13 cellular contexts compared by ENCODE assay signal in genomic region chr20:49319204-49319809, GRCh38. TPM values are rescaled to one million over a fixed set of nuclear protein-coding genes. Genes with fewer than 3 reads are reported as not detected.
DNase-seq lines count a peak whose midpoint lies in the region; ATAC-seq and TF ChIP-seq lines count a peak whose summit lies in the region.
"Had no signal": no experiment of that assay in that cellular context is flagged by ENCODE, and none has a peak within 500 bp of the region (broad histone marks: within the 10 kb centered on the region; RNA-seq: fewer than 3 reads in every experiment).

No MANE protein-coding gene starts in this region.

- no peak overlapping the region for H3K9ac ChIP-seq in HUES64 (ENCODE audit: low read depth, low read length)

- ATAC-seq in CD4-positive, CD25-positive, alpha-beta regulatory T cell (ENCODE audit: low read depth in 2 of 2) = no peak
- ATAC-seq in natural killer cell = no peak
- no peak for ATAC-seq in HG03095 (IDR thresholded peaks at IDR 0.05; ENCODE audit: unreplicated experiment)
- ATAC-seq in GM19455 (IDR thresholded peaks at IDR 0.05; ENCODE audit: unreplicated experiment) = no peak
- ATAC-seq in sciatic nerve = no peak

- 25% methylated on average over 23 of the region's 25 CpGs for WGBS in HUES64

- H3K4me3 ChIP-seq in CD4-positive, CD25-positive, alpha-beta regulatory T cell (ENCODE audit: low read depth, low read length) = no peak overlapping the region
- H3K4me3 ChIP-seq in HUES64 (ENCODE audit: low read length) = peak overlapping the region; percentile 66
- H3K4me3 ChIP-seq: SJCRH30 had no signal

- H3K4me1 ChIP-seq in CD4-positive, CD25-positive, alpha-beta regulatory T cell (ENCODE audit: control insufficient read depth, insufficient read depth, low read length, poor library complexity, severe bottlenecking) = peaks cover 23% of the 10 kb centered on the region
- H3K4me1 ChIP-seq in HUES64 (ENCODE audit: insufficient read depth, low read length) = no peaks in the 10 kb centered on the region
- H3K4me1 ChIP-seq: SJCRH30 had no signal

- H3K27ac Mint-ChIP-seq in CD4-positive, CD25-positive, alpha-beta regulatory T cell = no peak overlapping the region
- H3K27ac Mint-ChIP-seq in chondrocyte (ENCODE audit: unreplicated experiment) (no peak overlapping the region), natural killer cell (no peak overlapping the region)
- H3K27ac Mint-ChIP-seq: stimulated activated memory B cell treated with anti-CD40 and anti-IgM and Interleukin-4, amounts not matched to agents 10 μg/mL and 1 μg/mL and 100 μg/mL, for 72 hours had no signal

- H3K4me3 Mint-ChIP-seq in CD4-positive, CD25-positive, alpha-beta regulatory T cell = peak overlapping the region; percentile 29 to 92 (median 84)
- H3K4me3 Mint-ChIP-seq in chondrocyte (ENCODE audit: unreplicated experiment) = peak overlapping the region; percentile 73
- H3K4me3 Mint-ChIP-seq in natural killer cell = peak overlapping the region; percentile 76

- no peak for DNase-seq in CD4-positive, CD25-positive, alpha-beta regulatory T cell
- no peak for DNase-seq in chondrocyte (ENCODE audit: low spot score)
- no peak for DNase-seq in natural killer cell
- DNase-seq in NCI-H774 (lab: John Stamatoyannopoulos, UW) = no peak
- DNase-seq in sciatic nerve (ENCODE audit: low spot score) = no peak
- DNase-seq: DMS 273 treated with DMSO at 0.1 percent for 48 hours, GOT3, kidney glomerular epithelial cell, SJCRH30 had no signal

- intact Hi-C loops in natural killer cell (cut with micrococcal nuclease) = no loop called here
- intact Hi-C loops in sciatic nerve (cut with DNase I) = no loop called here

- H3K27me3 Mint-ChIP-seq in CD4-positive, CD25-positive, alpha-beta regulatory T cell = peaks cover 69% of the 10 kb centered on the region
- H3K27me3 Mint-ChIP-seq in chondrocyte (ENCODE audit: low read depth) (peaks cover 48% of the 10 kb centered on the region), natural killer cell (ENCODE audit: low read depth in 2 of 2) (peaks cover 34 to 39% of the 10 kb centered on the region in 2 donors)

- peaks cover 3% of the 10 kb centered on the region for H3K36me3 Mint-ChIP-seq in CD4-positive, CD25-positive, alpha-beta regulatory T cell
- peaks cover 5% of the 10 kb centered on the region for H3K36me3 Mint-ChIP-seq in chondrocyte (ENCODE audit: low read depth)
- H3K36me3 Mint-ChIP-seq in natural killer cell = no peaks in the 10 kb centered on the region
- H3K36me3 Mint-ChIP-seq: stimulated activated memory B cell treated with anti-CD40 and anti-IgM and Interleukin-4, amounts not matched to agents 10 μg/mL and 1 μg/mL and 100 μg/mL, for 72 hours had no signal

- H3K9me3 Mint-ChIP-seq in CD4-positive, CD25-positive, alpha-beta regulatory T cell = peaks cover 0 to 2% (median 0%) of the 10 kb centered on the region in 7 donors
- peaks cover 6% of the 10 kb centered on the region for H3K9me3 Mint-ChIP-seq in chondrocyte (ENCODE audit: low read depth)
- H3K9me3 Mint-ChIP-seq in natural killer cell = no peaks in the 10 kb centered on the region
- H3K9me3 Mint-ChIP-seq: stimulated activated memory B cell treated with anti-CD40 and anti-IgM and Interleukin-4, amounts not matched to agents 10 μg/mL and 1 μg/mL and 100 μg/mL, for 72 hours had no signal

- TF ChIP-seq CTCF in chondrocyte (IDR thresholded peaks at IDR 0.05) (no peak), natural killer cell (IDR thresholded peaks at IDR 0.05) (no peak)

- H3K4me1 Mint-ChIP-seq in CD4-positive, CD25-positive, alpha-beta regulatory T cell = peaks cover 4 to 32% (median 24%) of the 10 kb centered on the region in 4 donors
- H3K4me1 Mint-ChIP-seq in chondrocyte (ENCODE audit: low read depth) = peaks cover 23% of the 10 kb centered on the region
- peaks cover 12 to 25% of the 10 kb centered on the region in 2 donors for H3K4me1 Mint-ChIP-seq in natural killer cell

- H3K9me3 ChIP-seq in CD4-positive, CD25-positive, alpha-beta regulatory T cell (ENCODE audit: control insufficient read depth in 2 of 2, low read length in 2 of 2) = no peaks in the 10 kb centered on the region
- H3K9me3 ChIP-seq in HUES64 (ENCODE audit: insufficient read depth, low read depth, low read length) = no peaks in the 10 kb centered on the region

- no peaks in the 10 kb centered on the region for H3K36me3 ChIP-seq in CD4-positive, CD25-positive, alpha-beta regulatory T cell (ENCODE audit: control insufficient read depth, insufficient read depth, low read length)
- no peaks in the 10 kb centered on the region for H3K36me3 ChIP-seq in HUES64 (ENCODE audit: insufficient read depth, low read length)
- H3K36me3 ChIP-seq: SJCRH30 had no signal

- H3K27ac ChIP-seq in CD4-positive, CD25-positive, alpha-beta regulatory T cell (ENCODE audit: insufficient read depth, low read length, poor library complexity, severe bottlenecking) = no peak overlapping the region
- H3K27ac ChIP-seq in HUES64 (ENCODE audit: low read depth, low read length) = no peak overlapping the region
- H3K27ac ChIP-seq: SJCRH30 had no signal

- H3K27me3 ChIP-seq in CD4-positive, CD25-positive, alpha-beta regulatory T cell (ENCODE audit: control insufficient read depth, insufficient read depth, low read length) = peaks cover 24% of the 10 kb centered on the region
- peaks cover 57% of the 10 kb centered on the region for H3K27me3 ChIP-seq in HUES64 (ENCODE audit: insufficient read depth, low read length)
- H3K27me3 ChIP-seq: SJCRH30 had no signal

RNA-seq across cellular contexts. Expression of gene ZNFX1, which starts 41.5 kb away (rescaled TPM):
- total RNA-seq in CD4-positive, CD25-positive, alpha-beta regulatory T cell = 64.6 TPM
- 10 to 100 TPM; 35.4 to 55.1 (median 50.2) TPM for polyA plus RNA-seq in CD4-positive, CD25-positive, alpha-beta regulatory T cell
- polyA plus RNA-seq in HUES64 (2013, experiment 1 of 2) = 6.6 TPM
- 6.0 TPM for polyA plus RNA-seq in HUES64 (2013, experiment 2 of 2)
- total RNA-seq in chondrocyte (36.0 to 38.7 TPM (median 36.4 TPM) in 3 replicates), natural killer cell (10 to 100 TPM; 55.8 to 58.5 (median 57.8) TPM), sciatic nerve (40.7 TPM)
